1 cellular context compared by ENCODE assay signal in the genomic region with DNA sequence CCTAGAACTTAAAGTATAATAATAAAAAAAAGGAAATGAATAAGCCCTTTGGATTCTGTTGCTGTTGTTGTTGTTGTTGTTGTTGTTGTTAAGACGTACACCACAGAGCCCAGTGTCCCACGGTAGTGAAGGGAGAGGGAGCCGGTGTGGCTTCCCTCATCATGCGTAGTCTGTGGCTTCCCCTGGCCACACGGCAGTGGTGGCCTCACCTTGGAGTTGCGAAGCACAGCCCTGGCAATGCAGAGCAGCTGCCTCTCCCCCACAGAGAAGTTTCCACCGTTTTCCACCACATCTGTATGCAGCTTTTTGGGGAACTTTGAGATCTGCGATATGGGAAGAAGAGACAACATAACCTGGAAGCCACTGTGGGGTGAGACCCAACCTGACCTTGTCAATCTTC.
TF ChIP-seq lines count a peak whose summit lies in the region.

No MANE protein-coding gene starts in this region.

TF ChIP-seq in IMR-90, 13 proteins besides CTCF, POLR2A, EP300 and RAD21:
- TF ChIP-seq FOS (IDR thresholded peaks at IDR 0.05; ENCODE audit: low read depth, low read length): no peak
- TF ChIP-seq, protein P1, sequence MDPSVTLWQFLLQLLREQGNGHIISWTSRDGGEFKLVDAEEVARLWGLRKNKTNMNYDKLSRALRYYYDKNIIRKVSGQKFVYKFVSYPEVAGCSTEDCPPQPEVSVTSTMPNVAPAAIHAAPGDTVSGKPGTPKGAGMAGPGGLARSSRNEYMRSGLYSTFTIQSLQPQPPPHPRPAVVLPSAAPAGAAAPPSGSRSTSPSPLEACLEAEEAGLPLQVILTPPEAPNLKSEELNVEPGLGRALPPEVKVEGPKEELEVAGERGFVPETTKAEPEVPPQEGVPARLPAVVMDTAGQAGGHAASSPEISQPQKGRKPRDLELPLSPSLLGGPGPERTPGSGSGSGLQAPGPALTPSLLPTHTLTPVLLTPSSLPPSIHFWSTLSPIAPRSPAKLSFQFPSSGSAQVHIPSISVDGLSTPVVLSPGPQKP (IDR thresholded peaks at IDR 0.05; ENCODE audit: borderline replicate concordance, low read depth, low read length): no peak
- TF ChIP-seq NFE2L2 (IDR thresholded peaks at IDR 0.05; ENCODE audit: low read depth, low read length): no peak
- no peak for TF ChIP-seq MAZ (IDR thresholded peaks at IDR 0.05; ENCODE audit: borderline replicate concordance, low read depth, low read length)
- TF ChIP-seq CHD1 (IDR thresholded peaks at IDR 0.05; ENCODE audit: low read depth, low read length): no peak
- TF ChIP-seq MXI1 (IDR thresholded peaks at IDR 0.05; ENCODE audit: borderline replicate concordance, low read depth, low read length): no peak
- no peak for TF ChIP-seq SMC3 (IDR thresholded peaks at IDR 0.05; ENCODE audit: low read depth, low read length)
- TF ChIP-seq USF2 (IDR thresholded peaks at IDR 0.05; ENCODE audit: low read depth, low read length): no peak
- no peak for TF ChIP-seq CEBPB (IDR thresholded peaks at IDR 0.05; ENCODE audit: low read depth, low read length)
TF ChIP-seq in IMR-90: peak in this region for 0.
